In the genomic region with DNA sequence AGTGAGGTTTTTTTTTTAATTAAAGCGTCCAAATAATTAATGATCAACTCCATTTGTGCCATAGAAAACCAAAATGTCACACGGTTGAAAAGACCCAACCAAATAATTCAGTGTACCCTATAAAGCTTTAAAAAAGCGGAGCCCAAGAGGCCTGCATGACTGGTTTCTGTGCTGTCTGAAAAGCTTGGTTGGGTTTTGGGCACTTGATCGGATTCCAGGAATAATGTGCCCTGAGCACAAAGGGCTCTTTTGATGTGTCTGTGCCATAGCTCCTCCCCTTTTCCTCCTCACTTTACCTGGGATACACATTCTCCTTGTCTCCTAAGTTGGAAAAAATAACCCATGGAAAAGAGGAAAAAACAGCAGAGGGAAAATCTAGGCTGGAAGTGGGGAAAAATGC, we compare ENCODE assay signal across 1 cellular context.
TF ChIP-seq lines count a peak whose summit lies in the region.

No MANE protein-coding gene starts in this region.

TF ChIP-seq in GM23338, 12 proteins besides CTCF, POLR2A, EP300 and RAD21:
- TF ChIP-seq, protein P1, sequence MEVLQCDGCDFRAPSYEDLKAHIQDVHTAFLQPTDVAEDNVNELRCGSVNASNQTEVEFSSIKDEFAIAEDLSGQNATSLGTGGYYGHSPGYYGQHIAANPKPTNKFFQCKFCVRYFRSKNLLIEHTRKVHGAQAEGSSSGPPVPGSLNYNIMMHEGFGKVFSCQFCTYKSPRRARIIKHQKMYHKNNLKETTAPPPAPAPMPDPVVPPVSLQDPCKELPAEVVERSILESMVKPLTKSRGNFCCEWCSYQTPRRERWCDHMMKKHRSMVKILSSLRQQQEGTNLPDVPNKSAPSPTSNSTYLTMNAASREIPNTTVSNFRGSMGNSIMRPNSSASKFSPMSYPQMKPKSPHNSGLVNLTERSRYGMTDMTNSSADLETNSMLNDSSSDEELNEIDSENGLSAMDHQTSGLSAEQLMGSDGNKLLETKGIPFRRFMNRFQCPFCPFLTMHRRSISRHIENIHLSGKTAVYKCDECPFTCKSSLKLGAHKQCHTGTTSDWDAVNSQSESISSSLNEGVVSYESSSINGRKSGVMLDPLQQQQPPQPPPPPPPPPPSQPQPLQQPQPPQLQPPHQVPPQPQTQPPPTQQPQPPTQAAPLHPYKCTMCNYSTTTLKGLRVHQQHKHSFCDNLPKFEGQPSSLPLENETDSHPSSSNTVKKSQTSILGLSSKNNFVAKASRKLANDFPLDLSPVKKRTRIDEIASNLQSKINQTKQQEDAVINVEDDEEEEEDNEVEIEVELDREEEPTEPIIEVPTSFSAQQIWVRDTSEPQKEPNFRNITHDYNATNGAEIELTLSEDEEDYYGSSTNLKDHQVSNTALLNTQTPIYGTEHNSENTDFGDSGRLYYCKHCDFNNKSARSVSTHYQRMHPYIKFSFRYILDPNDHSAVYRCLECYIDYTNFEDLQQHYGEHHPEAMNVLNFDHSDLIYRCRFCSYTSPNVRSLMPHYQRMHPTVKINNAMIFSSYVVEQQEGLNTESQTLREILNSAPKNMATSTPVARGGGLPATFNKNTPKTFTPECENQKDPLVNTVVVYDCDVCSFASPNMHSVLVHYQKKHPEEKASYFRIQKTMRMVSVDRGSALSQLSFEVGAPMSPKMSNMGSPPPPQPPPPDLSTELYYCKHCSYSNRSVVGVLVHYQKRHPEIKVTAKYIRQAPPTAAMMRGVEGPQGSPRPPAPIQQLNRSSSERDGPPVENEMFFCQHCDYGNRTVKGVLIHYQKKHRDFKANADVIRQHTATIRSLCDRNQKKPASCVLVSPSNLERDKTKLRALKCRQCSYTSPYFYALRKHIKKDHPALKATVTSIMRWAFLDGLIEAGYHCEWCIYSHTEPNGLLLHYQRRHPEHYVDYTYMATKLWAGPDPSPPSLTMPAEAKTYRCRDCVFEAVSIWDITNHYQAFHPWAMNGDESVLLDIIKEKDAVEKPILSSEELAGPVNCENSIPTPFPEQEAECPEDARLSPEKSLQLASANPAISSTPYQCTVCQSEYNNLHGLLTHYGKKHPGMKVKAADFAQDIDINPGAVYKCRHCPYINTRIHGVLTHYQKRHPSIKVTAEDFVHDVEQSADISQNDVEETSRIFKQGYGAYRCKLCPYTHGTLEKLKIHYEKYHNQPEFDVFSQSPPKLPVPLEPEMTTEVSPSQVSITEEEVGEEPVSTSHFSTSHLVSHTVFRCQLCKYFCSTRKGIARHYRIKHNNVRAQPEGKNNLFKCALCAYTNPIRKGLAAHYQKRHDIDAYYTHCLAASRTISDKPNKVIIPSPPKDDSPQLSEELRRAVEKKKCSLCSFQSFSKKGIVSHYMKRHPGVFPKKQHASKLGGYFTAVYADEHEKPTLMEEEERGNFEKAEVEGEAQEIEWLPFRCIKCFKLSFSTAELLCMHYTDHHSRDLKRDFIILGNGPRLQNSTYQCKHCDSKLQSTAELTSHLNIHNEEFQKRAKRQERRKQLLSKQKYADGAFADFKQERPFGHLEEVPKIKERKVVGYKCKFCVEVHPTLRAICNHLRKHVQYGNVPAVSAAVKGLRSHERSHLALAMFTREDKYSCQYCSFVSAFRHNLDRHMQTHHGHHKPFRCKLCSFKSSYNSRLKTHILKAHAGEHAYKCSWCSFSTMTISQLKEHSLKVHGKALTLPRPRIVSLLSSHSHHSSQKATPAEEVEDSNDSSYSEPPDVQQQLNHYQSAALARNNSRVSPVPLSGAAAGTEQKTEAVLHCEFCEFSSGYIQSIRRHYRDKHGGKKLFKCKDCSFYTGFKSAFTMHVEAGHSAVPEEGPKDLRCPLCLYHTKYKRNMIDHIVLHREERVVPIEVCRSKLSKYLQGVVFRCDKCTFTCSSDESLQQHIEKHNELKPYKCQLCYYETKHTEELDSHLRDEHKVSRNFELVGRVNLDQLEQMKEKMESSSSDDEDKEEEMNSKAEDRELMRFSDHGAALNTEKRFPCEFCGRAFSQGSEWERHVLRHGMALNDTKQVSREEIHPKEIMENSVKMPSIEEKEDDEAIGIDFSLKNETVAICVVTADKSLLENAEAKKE (CRISPR knock-in tag; IDR thresholded peaks at IDR 0.05) = no peak
- TF ChIP-seq ZNF331 (CRISPR knock-in tag; IDR thresholded peaks at IDR 0.05; ENCODE audit: low read depth) (no peak), EZH2 (IDR thresholded peaks at IDR 0.05; ENCODE audit: low read depth, unreplicated experiment) (no peak)
- TF ChIP-seq, protein P2, sequence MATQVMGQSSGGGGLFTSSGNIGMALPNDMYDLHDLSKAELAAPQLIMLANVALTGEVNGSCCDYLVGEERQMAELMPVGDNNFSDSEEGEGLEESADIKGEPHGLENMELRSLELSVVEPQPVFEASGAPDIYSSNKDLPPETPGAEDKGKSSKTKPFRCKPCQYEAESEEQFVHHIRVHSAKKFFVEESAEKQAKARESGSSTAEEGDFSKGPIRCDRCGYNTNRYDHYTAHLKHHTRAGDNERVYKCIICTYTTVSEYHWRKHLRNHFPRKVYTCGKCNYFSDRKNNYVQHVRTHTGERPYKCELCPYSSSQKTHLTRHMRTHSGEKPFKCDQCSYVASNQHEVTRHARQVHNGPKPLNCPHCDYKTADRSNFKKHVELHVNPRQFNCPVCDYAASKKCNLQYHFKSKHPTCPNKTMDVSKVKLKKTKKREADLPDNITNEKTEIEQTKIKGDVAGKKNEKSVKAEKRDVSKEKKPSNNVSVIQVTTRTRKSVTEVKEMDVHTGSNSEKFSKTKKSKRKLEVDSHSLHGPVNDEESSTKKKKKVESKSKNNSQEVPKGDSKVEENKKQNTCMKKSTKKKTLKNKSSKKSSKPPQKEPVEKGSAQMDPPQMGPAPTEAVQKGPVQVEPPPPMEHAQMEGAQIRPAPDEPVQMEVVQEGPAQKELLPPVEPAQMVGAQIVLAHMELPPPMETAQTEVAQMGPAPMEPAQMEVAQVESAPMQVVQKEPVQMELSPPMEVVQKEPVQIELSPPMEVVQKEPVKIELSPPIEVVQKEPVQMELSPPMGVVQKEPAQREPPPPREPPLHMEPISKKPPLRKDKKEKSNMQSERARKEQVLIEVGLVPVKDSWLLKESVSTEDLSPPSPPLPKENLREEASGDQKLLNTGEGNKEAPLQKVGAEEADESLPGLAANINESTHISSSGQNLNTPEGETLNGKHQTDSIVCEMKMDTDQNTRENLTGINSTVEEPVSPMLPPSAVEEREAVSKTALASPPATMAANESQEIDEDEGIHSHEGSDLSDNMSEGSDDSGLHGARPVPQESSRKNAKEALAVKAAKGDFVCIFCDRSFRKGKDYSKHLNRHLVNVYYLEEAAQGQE (IDR thresholded peaks at IDR 0.05; ENCODE audit: unreplicated experiment) = no peak
TF ChIP-seq in GM23338: peak in this region for 0.
